ENCODE assay signal across 8 cellular contexts in genomic region chr12:96094201-96094600, GRCh38. TPM values are rescaled to one million over a fixed set of nuclear protein-coding genes. Genes with fewer than 3 reads are reported as not detected.
A peak's percentile ranks its signal among the peaks of the same experiment; 100 is the strongest.
DNase-seq lines count a peak whose midpoint lies in the region; ATAC-seq and TF ChIP-seq lines count a peak whose summit lies in the region.

No MANE protein-coding gene starts in this region.

- TF ChIP-seq CTCF in heart left ventricle (IDR thresholded peaks at IDR 0.05) (peak in 1 of 12 donors; percentile 20), choroid plexus epithelial cell (conservative IDR thresholded peaks at IDR 0.05; ENCODE audit: low read depth, low read length) (no peak)

- no peaks in the 10 kb centered on the region for H3K36me3 ChIP-seq in heart left ventricle

- DNase-seq in heart left ventricle (peak in 3 of 5 donors; percentile 32 to 42 (median 39)), cardiac septum (ENCODE audit: low spot score) (no peak), NCI-H2171 (lab: John Stamatoyannopoulos, UW) (peak; percentile 26), choroid plexus epithelial cell (ENCODE audit: low read depth) (peak; percentile 61), head of caudate nucleus (no peak)
- no peak for DNase-seq in activated CD8-positive, alpha-beta memory T cell treated with anti-CD3 and anti-CD28 coated beads, Interleukin-2, amount 50 U/mL, for 4 hours

- H3K27ac Mint-ChIP-seq in stimulated activated memory B cell treated with anti-CD40 and anti-IgM and Interleukin-4, amounts not matched to agents 10 μg/mL and 1 μg/mL and 100 μg/mL, for 72 hours: peak overlapping the region; percentile 47

- TF ChIP-seq POLR2A in heart left ventricle (IDR thresholded peaks at IDR 0.05): no peak

- intact Hi-C loops in heart left ventricle (cut with DNase I) (no loop called here), cardiac septum (cut with DNase I) (no loop called here), head of caudate nucleus (cut with DNase I) (no loop called here)

- H3K27me3 ChIP-seq in heart left ventricle: no peaks in the 10 kb centered on the region

- peaks cover 0 to 5% (median 0%) of the 10 kb centered on the region in 12 donors for H3K9me3 ChIP-seq in heart left ventricle

- H3K27ac ChIP-seq in heart left ventricle: peak overlapping the region in 8 of 12 donors; percentile 10 to 47 (median 24)

- H3K4me3 Mint-ChIP-seq in stimulated activated memory B cell treated with anti-CD40 and anti-IgM and Interleukin-4, amounts not matched to agents 10 μg/mL and 1 μg/mL and 100 μg/mL, for 72 hours: no peak overlapping the region

- peaks cover 7% of the 10 kb centered on the region for H3K9me3 Mint-ChIP-seq in stimulated activated memory B cell treated with anti-CD40 and anti-IgM and Interleukin-4, amounts not matched to agents 10 μg/mL and 1 μg/mL and 100 μg/mL, for 72 hours

- H3K27me3 Mint-ChIP-seq in stimulated activated memory B cell treated with anti-CD40 and anti-IgM and Interleukin-4, amounts not matched to agents 10 μg/mL and 1 μg/mL and 100 μg/mL, for 72 hours: no peaks in the 10 kb centered on the region

- H3K4me1 Mint-ChIP-seq in stimulated activated memory B cell treated with anti-CD40 and anti-IgM and Interleukin-4, amounts not matched to agents 10 μg/mL and 1 μg/mL and 100 μg/mL, for 72 hours: peaks cover 19% of the 10 kb centered on the region

- peaks cover 0 to 22% (median 5%) of the 10 kb centered on the region in 12 donors for H3K4me1 ChIP-seq in heart left ventricle

- H3K4me3 ChIP-seq in heart left ventricle (no peak overlapping the region), choroid plexus epithelial cell (ENCODE audit: low read depth, low read length) (no peak overlapping the region)

- WGBS in heart left ventricle, 4 donors: 31 to 34% (median 33%) methylated on average over 4 of the region's 4 CpGs

- peak in 3 of 4 donors; percentile 38 to 90 (median 74) for ATAC-seq in heart left ventricle
- peak; percentile 85 for ATAC-seq in stimulated activated memory B cell treated with anti-CD40 and anti-IgM and Interleukin-4, amounts not matched to agents 10 μg/mL and 1 μg/mL and 100 μg/mL, for 72 hours
- no peak for ATAC-seq in HG03280 (IDR thresholded peaks at IDR 0.05; ENCODE audit: unreplicated experiment)

- H3K36me3 Mint-ChIP-seq in stimulated activated memory B cell treated with anti-CD40 and anti-IgM and Interleukin-4, amounts not matched to agents 10 μg/mL and 1 μg/mL and 100 μg/mL, for 72 hours: peaks cover 6% of the 10 kb centered on the region

RNA-seq across cellular contexts. Expression of gene LTA4H, which starts 58.8 kb away (rescaled TPM):
- total RNA-seq in heart left ventricle (10 to 100 TPM; 32.8 to 72.0 (median 42.6) TPM), cardiac septum (35.5 TPM)
- 10 to 100 TPM; 23.3 to 31.3 TPM for polyA plus RNA-seq in heart left ventricle

Comparison
In these comparisons a context has a peak if more than half of its experiments do, and no peak if none do; other contexts are left out.
1. DNase-seq: peak in heart left ventricle (3 of 5), NCI-H2171 (single experiment) and choroid plexus epithelial cell (single experiment); none in cardiac septum (single experiment), head of caudate nucleus (0 of 42) and activated CD8-positive, alpha-beta memory T cell treated with anti-CD3 and anti-CD28 coated beads, Interleukin-2, amount 50 U/mL, for 4 hours (single experiment).